ENCODE assay signal across 15 cellular contexts in the genomic region with DNA sequence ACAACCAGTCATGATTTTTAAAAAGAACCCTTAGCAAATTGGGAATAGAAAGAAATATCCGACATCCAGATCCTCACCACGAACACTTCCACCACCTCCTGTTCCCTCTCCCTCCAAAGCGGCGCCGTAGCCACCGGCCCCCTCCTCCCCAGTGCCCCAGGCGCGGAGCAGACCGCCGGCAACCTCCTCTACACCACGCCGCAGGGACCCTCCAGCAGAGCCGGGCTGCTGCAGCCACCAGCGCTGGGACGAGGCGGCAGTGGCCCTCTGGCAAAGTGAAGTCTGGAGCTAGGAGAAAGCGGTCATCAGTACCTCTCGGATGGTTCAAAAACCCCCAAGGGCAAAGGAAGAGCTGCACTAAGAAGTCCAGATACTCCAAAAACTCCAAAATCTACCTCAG. TPM values are rescaled to one million over a fixed set of nuclear protein-coding genes. Genes with fewer than 3 reads are reported as not detected.
"Had no signal": no experiment of that assay in that cellular context is flagged by ENCODE, and none has a peak within 500 bp of the region (broad histone marks: within the 10 kb centered on the region; RNA-seq: fewer than 3 reads in every experiment).

No MANE protein-coding gene starts in this region.

- H3K4me2 ChIP-seq: smooth muscle cell had no signal

- H3K9me3 Mint-ChIP-seq: activated T-cell treated with anti-CD3 and anti-CD28 coated beads, Interleukin-2, amount 50 U/mL, for 4 hours had no signal

- H3K27ac Mint-ChIP-seq: activated CD4-positive, alpha-beta memory T cell treated with anti-CD3 and anti-CD28 coated beads for 36 hours; activated naive CD8-positive, alpha-beta T cell treated with anti-CD3 and anti-CD28 coated beads for 36 hours had no signal

- ATAC-seq: activated T-cell treated with anti-CD3 and anti-CD28 coated beads, Interleukin-2, amount 50 U/mL, for 4 hours; left lobe of liver; right cardiac atrium; T-helper 17 cell had no signal

- DNase-seq: activated CD4-positive, alpha-beta memory T cell treated with anti-CD3 and anti-CD28 coated beads for 36 hours; activated CD4-positive, CD25-positive, alpha-beta regulatory T cell treated with anti-CD3 and anti-CD28 coated beads, Interleukin-2, amount 50 U/mL, for 72 hours; activated effector memory CD4-positive, alpha-beta T cell treated with anti-CD3 and anti-CD28 coated beads, Interleukin-2, amount 50 U/mL, for 16 hours; activated naive CD8-positive, alpha-beta T cell treated with anti-CD3 and anti-CD28 coated beads for 36 hours; activated T-cell treated with anti-CD3 and anti-CD28 coated beads, Interleukin-2, amount 50 U/mL, for 4 hours; brain microvascular endothelial cell; dermis blood vessel endothelial cell; islet precursor cell; T-helper 17 cell had no signal

- H3K27me3 Mint-ChIP-seq: activated CD4-positive, alpha-beta memory T cell treated with anti-CD3 and anti-CD28 coated beads for 36 hours; activated naive CD8-positive, alpha-beta T cell treated with anti-CD3 and anti-CD28 coated beads for 36 hours; T-helper 17 cell had no signal

- H3K9me3 ChIP-seq: vagina had no signal

- H3K27ac ChIP-seq: brain microvascular endothelial cell, tibial nerve, vagina had no signal

- H3K4me3 ChIP-seq: smooth muscle cell, tibial nerve, vagina had no signal

- H3K4me3 Mint-ChIP-seq: activated CD4-positive, alpha-beta memory T cell treated with anti-CD3 and anti-CD28 coated beads for 36 hours; activated naive CD8-positive, alpha-beta T cell treated with anti-CD3 and anti-CD28 coated beads for 36 hours; activated T-cell treated with anti-CD3 and anti-CD28 coated beads, Interleukin-2, amount 50 U/mL, for 4 hours had no signal

- H3K36me3 ChIP-seq: brain microvascular endothelial cell, tibial nerve, vagina had no signal

RNA-seq across cellular contexts. Expression of a gene that starts 47.5 kb away (rescaled TPM):
- total RNA-seq: glomerular endothelial cell, smooth muscle cell had no signal
- polyA plus RNA-seq: smooth muscle cell had no signal
